ENCODE assay signal across 1 cellular context in genomic region chrX:119292445-119292844, GRCh38.
TF ChIP-seq lines count a peak whose summit lies in the region.

No MANE protein-coding gene starts in this region.

TF ChIP-seq in Ishikawa, 13 proteins besides CTCF, POLR2A, EP300 and RAD21 (continued from another document):
- TF ChIP-seq, protein P1, sequence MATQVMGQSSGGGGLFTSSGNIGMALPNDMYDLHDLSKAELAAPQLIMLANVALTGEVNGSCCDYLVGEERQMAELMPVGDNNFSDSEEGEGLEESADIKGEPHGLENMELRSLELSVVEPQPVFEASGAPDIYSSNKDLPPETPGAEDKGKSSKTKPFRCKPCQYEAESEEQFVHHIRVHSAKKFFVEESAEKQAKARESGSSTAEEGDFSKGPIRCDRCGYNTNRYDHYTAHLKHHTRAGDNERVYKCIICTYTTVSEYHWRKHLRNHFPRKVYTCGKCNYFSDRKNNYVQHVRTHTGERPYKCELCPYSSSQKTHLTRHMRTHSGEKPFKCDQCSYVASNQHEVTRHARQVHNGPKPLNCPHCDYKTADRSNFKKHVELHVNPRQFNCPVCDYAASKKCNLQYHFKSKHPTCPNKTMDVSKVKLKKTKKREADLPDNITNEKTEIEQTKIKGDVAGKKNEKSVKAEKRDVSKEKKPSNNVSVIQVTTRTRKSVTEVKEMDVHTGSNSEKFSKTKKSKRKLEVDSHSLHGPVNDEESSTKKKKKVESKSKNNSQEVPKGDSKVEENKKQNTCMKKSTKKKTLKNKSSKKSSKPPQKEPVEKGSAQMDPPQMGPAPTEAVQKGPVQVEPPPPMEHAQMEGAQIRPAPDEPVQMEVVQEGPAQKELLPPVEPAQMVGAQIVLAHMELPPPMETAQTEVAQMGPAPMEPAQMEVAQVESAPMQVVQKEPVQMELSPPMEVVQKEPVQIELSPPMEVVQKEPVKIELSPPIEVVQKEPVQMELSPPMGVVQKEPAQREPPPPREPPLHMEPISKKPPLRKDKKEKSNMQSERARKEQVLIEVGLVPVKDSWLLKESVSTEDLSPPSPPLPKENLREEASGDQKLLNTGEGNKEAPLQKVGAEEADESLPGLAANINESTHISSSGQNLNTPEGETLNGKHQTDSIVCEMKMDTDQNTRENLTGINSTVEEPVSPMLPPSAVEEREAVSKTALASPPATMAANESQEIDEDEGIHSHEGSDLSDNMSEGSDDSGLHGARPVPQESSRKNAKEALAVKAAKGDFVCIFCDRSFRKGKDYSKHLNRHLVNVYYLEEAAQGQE (IDR thresholded peaks at IDR 0.05; ENCODE audit: low read depth), result no peak
- TF ChIP-seq EGR1 (IDR thresholded peaks at IDR 0.05), result no peak
- no peak for TF ChIP-seq CREB1 (IDR thresholded peaks at IDR 0.05; ENCODE audit: low read depth)
- TF ChIP-seq, protein P2, sequence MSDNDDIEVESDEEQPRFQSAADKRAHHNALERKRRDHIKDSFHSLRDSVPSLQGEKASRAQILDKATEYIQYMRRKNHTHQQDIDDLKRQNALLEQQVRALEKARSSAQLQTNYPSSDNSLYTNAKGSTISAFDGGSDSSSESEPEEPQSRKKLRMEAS (IDR thresholded peaks at IDR 0.05), result no peak
- no peak for TF ChIP-seq FOXM1 (IDR thresholded peaks at IDR 0.05; ENCODE audit: borderline replicate concordance, low read depth)
- TF ChIP-seq NFIC (IDR thresholded peaks at IDR 0.05), result no peak
- TF ChIP-seq CEBPB (IDR thresholded peaks at IDR 0.05), result no peak
TF ChIP-seq in Ishikawa: peak in this region for 0.
